In the genomic region with DNA sequence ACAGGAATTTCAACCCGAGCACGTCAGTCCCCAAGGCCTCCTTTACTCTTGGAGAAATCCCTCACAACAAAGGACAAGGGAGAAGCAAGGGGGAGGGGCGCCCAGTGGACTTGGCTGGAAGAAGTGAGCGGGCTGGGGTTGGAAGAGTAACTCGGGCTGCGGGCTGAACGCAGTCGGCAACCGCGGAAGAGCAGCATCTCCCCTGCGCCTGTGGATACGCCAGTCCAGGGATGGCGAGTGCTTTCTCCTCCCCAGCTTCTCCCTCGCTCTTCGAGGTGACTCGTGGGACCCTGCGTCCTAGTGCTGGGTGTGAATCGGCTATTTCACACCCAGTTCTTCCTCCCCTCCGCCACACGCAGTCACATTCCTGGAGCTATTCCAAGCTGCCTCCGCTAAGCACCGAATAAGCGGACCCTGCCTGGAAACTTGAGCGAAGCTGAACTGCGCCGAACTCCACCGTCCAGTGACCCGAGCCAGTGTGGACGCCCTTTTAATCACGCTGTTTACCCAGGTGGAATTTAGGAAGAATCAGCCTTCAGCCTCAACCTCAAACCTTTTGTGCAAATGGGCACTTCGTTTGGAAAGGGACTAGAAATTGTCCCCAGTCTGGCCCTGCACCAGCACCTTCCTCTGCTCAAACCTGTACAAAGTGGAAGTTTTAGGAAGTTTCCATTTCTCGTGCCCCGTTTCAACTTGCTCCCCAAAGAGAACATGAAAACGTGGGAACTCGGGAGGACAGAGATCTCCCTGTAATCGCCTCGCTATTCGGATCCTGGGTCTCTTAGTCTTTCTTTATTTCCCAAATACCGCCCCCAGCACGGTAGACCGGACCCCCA, we compare ENCODE assay signal across 8 cellular contexts.
DNase-seq lines count a peak whose midpoint lies in the region; ATAC-seq, FAIRE-seq and TF ChIP-seq lines count a peak whose summit lies in the region.

No MANE protein-coding gene starts in this region.

- H3K27ac ChIP-seq in spleen, result peak overlapping the region in 7 of 8 donors; percentile 28 to 77 (median 64)

- H3K4me1 ChIP-seq in spleen, result peaks cover 0 to 31% (median 19%) of the 10 kb centered on the region in 6 donors

- H3K36me3 ChIP-seq in bronchial epithelial cell (ENCODE audit: control insufficient read depth, insufficient read depth, low read length) (no peaks in the 10 kb centered on the region), kidney epithelial cell (ENCODE audit: control insufficient read depth, insufficient read depth, low read length) (no peaks in the 10 kb centered on the region), spleen (no peaks in the 10 kb centered on the region)

- peak overlapping the region; percentile 24 for H3K4me3 ChIP-seq in bronchial epithelial cell (ENCODE audit: low read depth, low read length)
- peak overlapping the region; percentile 58 for H3K4me3 ChIP-seq in kidney epithelial cell (ENCODE audit: low read depth, low read length)
- H3K4me3 ChIP-seq in spleen, result peak overlapping the region; percentile 52 to 75 (median 56)

- intact Hi-C loops in spleen (cut with DNase I; ENCODE audit: low total_unique reads), result no loop called here

- no peaks in the 10 kb centered on the region for H3K9me3 ChIP-seq in spleen

- H3K27me3 ChIP-seq in bronchial epithelial cell (ENCODE audit: control insufficient read depth, insufficient read depth, low read length), result peaks cover 9% of the 10 kb centered on the region
- peaks cover 3% of the 10 kb centered on the region for H3K27me3 ChIP-seq in kidney epithelial cell (ENCODE audit: control insufficient read depth, insufficient read depth, low read length)
- H3K27me3 ChIP-seq in spleen (replicated peaks in 1 of 7), result peaks cover 0 to 29% (median 0%) of the 10 kb centered on the region in 7 donors

- DNase-seq in Ammon's horn (ENCODE audit: low spot score) (peak; percentile 84), HK-2 (ENCODE audit: unreplicated experiment) (peak; percentile 42), bronchial epithelial cell (ENCODE audit: low read depth) (no peak), kidney epithelial cell (ENCODE audit: low read depth) (peak; percentile 10), spleen (peak; percentile 75), SHP77 treated with DMSO at 0.1 percent for 48 hours (lab: John Stamatoyannopoulos, UW) (no peak)

- WGBS in spleen, 5 donors, result 6 to 10% (median 7%) methylated on average over 41 of the region's 41 CpGs

- TF ChIP-seq POLR2A in spleen (IDR thresholded peaks at IDR 0.05), result no peak

- no peak for FAIRE-seq in bronchial epithelial cell (lab: Jason Lieb, UNC)

- TF ChIP-seq CTCF in bronchial epithelial cell (IDR thresholded peaks at IDR 0.05; ENCODE audit: insufficient read depth, low read length, severe bottlenecking) (no peak), kidney epithelial cell (IDR thresholded peaks at IDR 0.05; ENCODE audit: insufficient read depth, low read length, poor library complexity, severe bottlenecking) (no peak), spleen (IDR thresholded peaks at IDR 0.05 in 8 of 11, conservative IDR thresholded peaks at IDR 0.05 in 3 of 11) (no peak)

- no peak for ATAC-seq in HG03025 (IDR thresholded peaks at IDR 0.05; ENCODE audit: low FRiP score, unreplicated experiment)
- no peak for ATAC-seq in HG02938 (IDR thresholded peaks at IDR 0.05; ENCODE audit: unreplicated experiment)

Comparison
In these comparisons a context has a peak if more than half of its experiments do, and no peak if none do; other contexts are left out.
1. DNase-seq: peak in Ammon's horn (single experiment), HK-2 (single experiment), kidney epithelial cell (single experiment) and spleen (single experiment); none in bronchial epithelial cell (single experiment) and SHP77 treated with DMSO at 0.1 percent for 48 hours (single experiment).
2. Peak in every context shown above with its lines, with median percentiles within 50 percentile points of each other: H3K4me3 ChIP-seq.